Comparison of ENCODE assay signal across 26 cellular contexts in genomic region chr2:37364351-37364750, GRCh38.
"Had no signal": no experiment of that assay in that cellular context is flagged by ENCODE, and none has a peak within 500 bp of the region (broad histone marks: within the 10 kb centered on the region; RNA-seq: fewer than 3 reads in every experiment).

No MANE protein-coding gene starts in this region.

- H3K9me3 Mint-ChIP-seq: naive thymus-derived CD8-positive, alpha-beta T cell; nephron progenitor cell; stimulated activated naive B cell treated with anti-CD40 and anti-IgM and Interleukin-4, amounts not matched to agents 10 μg/mL and 1 μg/mL and 100 μg/mL, for 72 hours; stimulated activated naive CD8-positive, alpha-beta T cell treated with anti-CD3 and anti-CD28 coated beads, Interleukin-15, Interleukin-2, amounts not matched to agents 100 ng/mL and 50 ng/mL, for 24 hours had no signal

- H3K36me3 ChIP-seq: gastroesophageal sphincter, heart left ventricle, ovary, thoracic aorta, tibial nerve, upper lobe of right lung, uterus had no signal

- H3K4me3 ChIP-seq: coronary artery, gastroesophageal sphincter, heart left ventricle, hepatocyte, left lung, ovary, psoas muscle, skin epidermis, thoracic aorta, tibial nerve, upper lobe of right lung, uterus had no signal

- H2AFZ ChIP-seq: hepatocyte had no signal

- H3K4me1 Mint-ChIP-seq: nephron progenitor cell had no signal

- H3K4me2 ChIP-seq: hepatocyte had no signal

- H3K27me3 ChIP-seq: gastroesophageal sphincter, heart left ventricle, hepatocyte, left lung, ovary, tibial nerve, upper lobe of right lung, uterus had no signal

- H3K27ac Mint-ChIP-seq: naive thymus-derived CD8-positive, alpha-beta T cell; nephron progenitor cell; stimulated activated naive B cell treated with anti-CD40 and anti-IgM and Interleukin-4, amounts not matched to agents 10 μg/mL and 1 μg/mL and 100 μg/mL, for 72 hours; stimulated activated naive CD8-positive, alpha-beta T cell treated with anti-CD3 and anti-CD28 coated beads, Interleukin-15, Interleukin-2, amounts not matched to agents 100 ng/mL and 50 ng/mL, for 24 hours had no signal

- H3K27ac ChIP-seq: coronary artery, gastroesophageal sphincter, heart left ventricle, hepatocyte, left lung, ovary, thoracic aorta, tibial nerve, upper lobe of right lung, uterus had no signal

- H3K9me3 ChIP-seq: gastroesophageal sphincter, heart left ventricle, left lung, ovary, psoas muscle, thoracic aorta, tibial nerve, upper lobe of right lung, uterus had no signal

- H3K4me3 Mint-ChIP-seq: naive thymus-derived CD8-positive, alpha-beta T cell; nephron progenitor cell; stimulated activated naive B cell treated with anti-CD40 and anti-IgM and Interleukin-4, amounts not matched to agents 10 μg/mL and 1 μg/mL and 100 μg/mL, for 72 hours; stimulated activated naive CD8-positive, alpha-beta T cell treated with anti-CD3 and anti-CD28 coated beads, Interleukin-15, Interleukin-2, amounts not matched to agents 100 ng/mL and 50 ng/mL, for 24 hours had no signal

- ATAC-seq: gastroesophageal sphincter; heart left ventricle; left cardiac atrium; left lung; naive thymus-derived CD8-positive, alpha-beta T cell; psoas muscle; right cardiac atrium; upper lobe of right lung had no signal

- H3K4me1 ChIP-seq: gastroesophageal sphincter, left lung, tibial nerve, upper lobe of right lung, uterus had no signal

- H3K36me3 Mint-ChIP-seq: naive thymus-derived CD8-positive, alpha-beta T cell had no signal

- H3K79me2 ChIP-seq: hepatocyte had no signal

- DNase-seq: dermis blood vessel endothelial cell; effector memory CD4-positive, alpha-beta T cell; foreskin fibroblast; heart left ventricle; left cardiac atrium; left lung; mammary epithelial cell; naive thymus-derived CD8-positive, alpha-beta T cell; nephron progenitor cell; occipital lobe; ovary; posterior cingulate gyrus; psoas muscle; right cardiac atrium; stimulated activated CD4-positive, alpha-beta T cell treated with anti-CD3 and anti-CD28 coated beads, Interleukin-15, amount 100 ng/mL, for 24 hours; stimulated activated CD4-positive, alpha-beta T cell treated with anti-CD3 and anti-CD28 coated beads, Interleukin-2, amount 100 ng/mL, for 48 hours; stimulated activated naive B cell treated with anti-CD40 and anti-IgM and Interleukin-4, amounts not matched to agents 10 μg/mL and 1 μg/mL and 100 μg/mL, for 72 hours; upper lobe of right lung; uterus had no signal
